Comparison of ENCODE assay signal across 20 cellular contexts in the genomic region with DNA sequence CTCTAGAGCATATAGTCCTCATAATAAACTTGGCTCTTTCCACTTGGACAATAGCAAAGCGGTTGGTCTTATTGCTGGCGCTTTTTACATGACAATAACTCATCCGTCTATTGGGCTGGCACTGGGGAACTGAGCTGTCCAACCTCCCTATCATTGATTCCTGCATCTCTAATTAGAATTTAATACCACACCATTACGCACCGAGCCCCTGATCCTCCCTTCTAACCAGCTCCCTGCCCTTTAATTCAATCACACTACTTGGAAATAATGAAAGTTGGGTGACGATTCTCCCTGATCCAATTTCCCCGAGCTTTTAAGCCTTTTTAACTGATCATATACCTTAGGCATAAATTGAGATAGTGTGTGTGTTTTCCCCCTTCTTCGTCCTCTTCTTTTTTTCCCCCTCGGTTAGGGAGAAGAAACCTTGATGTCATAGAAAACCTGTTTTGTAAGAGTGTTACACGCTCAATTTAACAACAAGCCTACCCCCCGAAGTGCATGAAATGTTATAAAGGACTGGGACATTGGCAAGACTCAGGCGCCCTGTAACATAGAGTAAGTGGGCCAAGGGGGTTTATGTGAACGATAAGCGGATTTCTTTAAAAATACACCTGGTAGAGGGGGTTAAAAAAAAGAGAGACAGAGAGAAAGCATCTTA. TPM values are rescaled to one million over a fixed set of nuclear protein-coding genes. Genes with fewer than 3 reads are reported as not detected.
DNase-seq lines count a peak whose midpoint lies in the region; FAIRE-seq and TF ChIP-seq lines count a peak whose summit lies in the region.
"Had no signal": no experiment of that assay in that cellular context is flagged by ENCODE, and none has a peak within 500 bp of the region (broad histone marks: within the 10 kb centered on the region; RNA-seq: fewer than 3 reads in every experiment).

No MANE protein-coding gene starts in this region.

- no peak for TF ChIP-seq POLR2A in H1 (IDR thresholded peaks at IDR 0.05; ENCODE audit: control extremely low read depth in 1 of 2, low read depth in 2 of 2, low read length in 2 of 2)
- TF ChIP-seq POLR2A in prostate gland (IDR thresholded peaks at IDR 0.05): no peak

- H3K56ac ChIP-seq in H1 (replicated peaks; ENCODE audit: insufficient read length, low read depth, low read length): no peak overlapping the region

- no peak overlapping the region for H2BK5ac ChIP-seq in H1 (ENCODE audit: low read depth, low read length)

- POLR2A ChIA-PET in H1 (lab: Charles Lee; ENCODE audit: partially characterized antibody): interaction anchor here (1.2 kb wide), 1 partner anchor 118 kb away, joined by 3 read pairs; no protein-coding TSS in a partner anchor

- H3K27ac ChIP-seq in H1 (ENCODE audit: low read depth, low read length): no peak overlapping the region
- no peak overlapping the region for H3K27ac ChIP-seq in prostate gland
- H3K27ac ChIP-seq: A549, SK-N-MC had no signal

- H3K4ac ChIP-seq in H1 (replicated peaks; ENCODE audit: insufficient read length, low read depth, low read length): no peak overlapping the region

- no peaks in the 10 kb centered on the region for H3K79me2 ChIP-seq in H1 (ENCODE audit: control insufficient read depth in 1 of 2, insufficient read depth in 2 of 2, low read length in 2 of 2)

- no peaks in the 10 kb centered on the region for H3K36me3 Mint-ChIP-seq in T-helper 2 cell treated with Interferon-gamma antibody and Interleukin-4, amounts not matched to agents 5 μg/mL and 100 μg/mL, for 36 hours (ENCODE audit: low read depth)
- H3K36me3 Mint-ChIP-seq: CD4-positive, CD25-positive, alpha-beta regulatory T cell had no signal

- H3K9me3 ChIP-seq in H1 (ENCODE audit: insufficient read depth in 2 of 2, low read depth in 1 of 2, low read length in 1 of 2) (peaks cover 0 to 13% of the 10 kb centered on the region in 2 experiments; a peak in 2 of 4 replicates), prostate gland (no peaks in the 10 kb centered on the region)
- H3K9me3 ChIP-seq: A549 had no signal

- H3K36me3 ChIP-seq in H1 (ENCODE audit: control insufficient read depth in 2 of 4, insufficient read depth in 4 of 4, low read length in 3 of 4) (peaks cover 0 to 17% (median 0%) of the 10 kb centered on the region in 4 experiments; a peak in 1 of 8 replicates), prostate gland (no peaks in the 10 kb centered on the region)

- no peak for DNase-seq in T-helper 2 cell treated with Interferon-gamma antibody and Interleukin-4, amounts not matched to agents 5 μg/mL and 100 μg/mL, for 36 hours (ENCODE audit: low spot score)
- DNase-seq in T-helper 2 cell (no peak), NCI-H187 treated with DMSO at 0.1 percent for 48 hours (lab: John Stamatoyannopoulos, UW) (peak; percentile 2), H1 (ENCODE audit: low read depth in 1 of 2, low spot score in 2 of 2) (peak in 1 of 2 experiments; percentile 47), retina (peak; percentile 79), medulla oblongata (ENCODE audit: extremely low spot score) (no peak), EL (no peak), prostate gland (ENCODE audit: low spot score) (no peak)
- DNase-seq: Calu3; CD4-positive, CD25-positive, alpha-beta regulatory T cell; DND-41; GOT3; KBM-7; NCI-H1694 treated with DMSO at 0.1 percent for 48 hours; NCI-H2171; NK-92 treated with Interleukin-12 subunit alpha and Interleukin-12 subunit beta, amount 100 ng/mL, for 24 hours; PC-3 had no signal

- peak overlapping the region in 1 of 2 experiments; percentile 2; a peak in 2 of 4 replicates for H3K4me2 ChIP-seq in H1 (ENCODE audit: insufficient read depth in 1 of 2, low read depth in 2 of 2, low read length in 2 of 2)
- H3K4me2 ChIP-seq: A549 had no signal

- H4K5ac ChIP-seq in H1 (ENCODE audit: insufficient read length, low read depth, low read length): no peak overlapping the region

- H3K14ac ChIP-seq in H1 (ENCODE audit: insufficient read length): no peak overlapping the region

- no peak overlapping the region for H4K91ac ChIP-seq in H1 (replicated peaks; ENCODE audit: insufficient read length, low read length)

- peak overlapping the region; percentile 7 for H3K27ac Mint-ChIP-seq in T-helper 2 cell treated with Interferon-gamma antibody and Interleukin-4, amounts not matched to agents 5 μg/mL and 100 μg/mL, for 36 hours

- no peak for TF ChIP-seq EP300 in H1 (IDR thresholded peaks at IDR 0.05; ENCODE audit: borderline replicate concordance in 1 of 2, low read depth in 2 of 2, low read length in 2 of 2)

- peaks cover 4% of the 10 kb centered on the region for H3K9me3 Mint-ChIP-seq in T-helper 2 cell treated with Interferon-gamma antibody and Interleukin-4, amounts not matched to agents 5 μg/mL and 100 μg/mL, for 36 hours

- no peak for FAIRE-seq in H1 (lab: Jason Lieb, UNC)
- FAIRE-seq: A549 had no signal

- no peak overlapping the region for H3K23ac ChIP-seq in H1 (ENCODE audit: insufficient read length)

- no peak overlapping the region for H3K9ac ChIP-seq in H1 (replicated peaks in 1 of 4; ENCODE audit: extremely low read depth in 1 of 4, low read depth in 3 of 4, low read length in 3 of 4)

- peaks cover 94 to 100% (median 98%) of the 10 kb centered on the region in 4 experiments for H3K27me3 ChIP-seq in H1 (replicated peaks in 1 of 4; ENCODE audit: control insufficient read depth in 3 of 4, extremely low read depth in 1 of 4, insufficient read depth in 3 of 4, low read length in 3 of 4)
- peaks cover 53% of the 10 kb centered on the region for H3K27me3 ChIP-seq in prostate gland (replicated peaks; ENCODE audit: insufficient read depth)

- peaks cover 11% of the 10 kb centered on the region for H3K23me2 ChIP-seq in H1 (ENCODE audit: low read depth, low read length)

- TF ChIP-seq CTCF in H1 (IDR thresholded peaks at IDR 0.05; ENCODE audit: control extremely low read depth in 1 of 3, insufficient read depth in 1 of 3, low read depth in 1 of 3, low read length in 3 of 3) (no peak), prostate gland (IDR thresholded peaks at IDR 0.05) (no peak)

- CTCF ChIA-PET in H1 (lab: Charles Lee; ENCODE audit: partially characterized antibody): interaction anchor here (0.7 to 2.6 kb wide), 8 partner anchors 9 to 136 kb away, joined by 3 to 11 read pairs (median 3); no protein-coding TSS in a partner anchor

- H3K4me1 Mint-ChIP-seq in T-helper 2 cell treated with Interferon-gamma antibody and Interleukin-4, amounts not matched to agents 5 μg/mL and 100 μg/mL, for 36 hours (ENCODE audit: low read depth): peaks cover 1% of the 10 kb centered on the region

- H3K27me3 Mint-ChIP-seq in T-helper 2 cell treated with Interferon-gamma antibody and Interleukin-4, amounts not matched to agents 5 μg/mL and 100 μg/mL, for 36 hours (ENCODE audit: low read depth): peaks cover 90% of the 10 kb centered on the region

- H2AFZ ChIP-seq in H1 (ENCODE audit: low read length): no peak overlapping the region

- no peak overlapping the region for H2BK15ac ChIP-seq in H1 (ENCODE audit: low read length)

- no peak overlapping the region for H2BK12ac ChIP-seq in H1 (ENCODE audit: low read depth, low read length)

- no peak overlapping the region for H3K18ac ChIP-seq in H1 (ENCODE audit: extremely low read depth, low read length)

- no peak for TF ChIP-seq RAD21 in H1 (IDR thresholded peaks at IDR 0.05 in 1 of 2, conservative IDR thresholded peaks at IDR 0.05 in 1 of 2; ENCODE audit: low read depth in 2 of 2, low read length in 2 of 2)

- H2BK20ac ChIP-seq in H1 (ENCODE audit: low read length): no peak overlapping the region

- H3K4me1 ChIP-seq in H1 (replicated peaks in 1 of 4; ENCODE audit: control insufficient read depth in 3 of 4, insufficient read depth in 4 of 4, low read length in 3 of 4): peaks cover 5 to 41% (median 24%) of the 10 kb centered on the region in 4 experiments
- no peaks in the 10 kb centered on the region for H3K4me1 ChIP-seq in prostate gland (replicated peaks)
- H3K4me1 ChIP-seq: A549 had no signal

- H3K79me1 ChIP-seq in H1 (ENCODE audit: low read depth, low read length): no peaks in the 10 kb centered on the region

- WGBS in H1 (ENCODE audit: extremely low coverage in 1 of 2, insufficient coverage in 1 of 2, insufficient read length in 1 of 2, insufficient replicate concordance in 2 of 2, low coverage in 1 of 2, low lambda C conversion rate in 2 of 2, missing lambda C conversion rate in 1 of 2), 2 experiments: 5% methylated on average over 13 of the region's 14 CpGs; no CpG with 5 or more reads in 1 of the 2 experiments
- WGBS in prostate gland: 8% methylated on average over 14 of the region's 14 CpGs

- H4K20me1 ChIP-seq in H1 (replicated peaks in 1 of 2; ENCODE audit: control insufficient read depth in 1 of 2, insufficient read depth in 2 of 2, low read length in 2 of 2): peaks cover 7 to 28% of the 10 kb centered on the region in 2 experiments

- no peak overlapping the region for H3K4me3 ChIP-seq in H1 (ENCODE audit: extremely low read depth in 1 of 4, insufficient read depth in 2 of 4, low read depth in 3 of 4, low read length in 4 of 4)
- H3K4me3 ChIP-seq in prostate gland: no peak overlapping the region
- H3K4me3 ChIP-seq: A549, SK-N-MC had no signal

- intact Hi-C loops in prostate gland (cut with DNase I): no loop called here

- no peak overlapping the region for H4K8ac ChIP-seq in H1 (ENCODE audit: extremely low read depth, insufficient read depth, low read length)

- no peak overlapping the region for H2BK120ac ChIP-seq in H1 (replicated peaks; ENCODE audit: low read depth, low read length)

- 0 out of 2 replicates have a peak overlapping the region, but pooled peaks have one; percentile 31 for H2AK5ac ChIP-seq in H1 (ENCODE audit: low read depth, low read length)

- H3K4me3 Mint-ChIP-seq in T-helper 2 cell treated with Interferon-gamma antibody and Interleukin-4, amounts not matched to agents 5 μg/mL and 100 μg/mL, for 36 hours: no peak overlapping the region
- H3K4me3 Mint-ChIP-seq: CD4-positive, CD25-positive, alpha-beta regulatory T cell had no signal

TF ChIP-seq in H1, 55 proteins besides CTCF, POLR2A, EP300 and RAD21:
- peak; percentile 1; the same call in 1 of the 2 replicates for TF ChIP-seq SUZ12 (IDR thresholded peaks at IDR 0.05; ENCODE audit: low read length)
- no peak for TF ChIP-seq HDAC6 (IDR thresholded peaks at IDR 0.05; ENCODE audit: low read depth, low read length)
- 0 out of 2 replicates have a peak, but pooled peaks have one; percentile 22 for TF ChIP-seq SP1 (IDR thresholded peaks at IDR 0.05; ENCODE audit: low read depth, low read length)

RNA-seq across cellular contexts. Expression of a gene that starts 0.4 kb away (rescaled TPM):
- not detected in 2 replicates for total RNA-seq in H1 (2021; fragmentation: NEBNext Ultra II Directional; extraction: Animal tissue kit (Norgen Biotek cat#: 25700))
- not detected in 2 replicates for polyA plus RNA-seq in H1 (2011; rRNA removed)
- not detected for polyA plus RNA-seq in H1 (2011; cell fraction: cytosol; rRNA removed)
- polyA plus RNA-seq in H1 (2011; cell fraction: nucleus; rRNA removed): not detected
- polyA plus RNA-seq in H1 (2012, experiment 1 of 2): not detected in 4 replicates
- not detected for polyA plus RNA-seq in H1 (2012, experiment 2 of 2)
- not detected for polyA plus RNA-seq in H1 (2013, experiment 1 of 2)
- polyA plus RNA-seq in H1 (2013, experiment 2 of 2): not detected
- not detected in 2 replicates for polyA minus RNA-seq in H1 (2011; rRNA and poly(A)+ RNA removed)
- not detected for polyA minus RNA-seq in H1 (2011; cell fraction: cytosol; rRNA and poly(A)+ RNA removed)
- polyA minus RNA-seq in H1 (2011; cell fraction: nucleus; rRNA and poly(A)+ RNA removed): not detected
- total RNA-seq in prostate gland: not detected
- total RNA-seq: Calu3; CD4-positive, CD25-positive, alpha-beta regulatory T cell; NCI-H460; PC-3 had no signal
- polyA plus RNA-seq: A549; CD4-positive, CD25-positive, alpha-beta regulatory T cell had no signal

Comparison
In these comparisons a context has a peak if more than half of its experiments do, and no peak if none do; other contexts are left out.
1. DNase-seq: peak in NCI-H187 treated with DMSO at 0.1 percent for 48 hours (single experiment) and retina (single experiment); none in T-helper 2 cell treated with Interferon-gamma antibody and Interleukin-4, amounts not matched to agents 5 μg/mL and 100 μg/mL, for 36 hours (single experiment), T-helper 2 cell (0 of 5), medulla oblongata (single experiment), EL (single experiment) and prostate gland (single experiment).